In genomic region chr1:235145639-235146038, GRCh38 we compare ENCODE assay signal across 1 cellular context.
TF ChIP-seq lines count a peak whose summit lies in the region.

No MANE protein-coding gene starts in this region.

TF ChIP-seq in GM12878, 131 proteins besides CTCF, POLR2A, EP300 and RAD21 (continued from another document):
- TF ChIP-seq ZNF687 (IDR thresholded peaks at IDR 0.05), result no peak
- TF ChIP-seq, protein P1, sequence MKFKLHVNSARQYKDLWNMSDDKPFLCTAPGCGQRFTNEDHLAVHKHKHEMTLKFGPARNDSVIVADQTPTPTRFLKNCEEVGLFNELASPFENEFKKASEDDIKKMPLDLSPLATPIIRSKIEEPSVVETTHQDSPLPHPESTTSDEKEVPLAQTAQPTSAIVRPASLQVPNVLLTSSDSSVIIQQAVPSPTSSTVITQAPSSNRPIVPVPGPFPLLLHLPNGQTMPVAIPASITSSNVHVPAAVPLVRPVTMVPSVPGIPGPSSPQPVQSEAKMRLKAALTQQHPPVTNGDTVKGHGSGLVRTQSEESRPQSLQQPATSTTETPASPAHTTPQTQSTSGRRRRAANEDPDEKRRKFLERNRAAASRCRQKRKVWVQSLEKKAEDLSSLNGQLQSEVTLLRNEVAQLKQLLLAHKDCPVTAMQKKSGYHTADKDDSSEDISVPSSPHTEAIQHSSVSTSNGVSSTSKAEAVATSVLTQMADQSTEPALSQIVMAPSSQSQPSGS (IDR thresholded peaks at IDR 0.05; ENCODE audit: low read length), result no peak
- no peak for TF ChIP-seq RBBP5 (conservative IDR thresholded peaks at IDR 0.05)
- TF ChIP-seq CHD4 (IDR thresholded peaks at IDR 0.05), result no peak
- no peak for TF ChIP-seq PAX8 (IDR thresholded peaks at IDR 0.05)
- no peak for TF ChIP-seq BHLHE40 (IDR thresholded peaks at IDR 0.05; ENCODE audit: borderline replicate concordance in 1 of 2, low read depth in 2 of 2, low read length in 1 of 2)
- no peak for TF ChIP-seq RFX5 (IDR thresholded peaks at IDR 0.05; ENCODE audit: low read depth, low read length)
- TF ChIP-seq, protein P2, sequence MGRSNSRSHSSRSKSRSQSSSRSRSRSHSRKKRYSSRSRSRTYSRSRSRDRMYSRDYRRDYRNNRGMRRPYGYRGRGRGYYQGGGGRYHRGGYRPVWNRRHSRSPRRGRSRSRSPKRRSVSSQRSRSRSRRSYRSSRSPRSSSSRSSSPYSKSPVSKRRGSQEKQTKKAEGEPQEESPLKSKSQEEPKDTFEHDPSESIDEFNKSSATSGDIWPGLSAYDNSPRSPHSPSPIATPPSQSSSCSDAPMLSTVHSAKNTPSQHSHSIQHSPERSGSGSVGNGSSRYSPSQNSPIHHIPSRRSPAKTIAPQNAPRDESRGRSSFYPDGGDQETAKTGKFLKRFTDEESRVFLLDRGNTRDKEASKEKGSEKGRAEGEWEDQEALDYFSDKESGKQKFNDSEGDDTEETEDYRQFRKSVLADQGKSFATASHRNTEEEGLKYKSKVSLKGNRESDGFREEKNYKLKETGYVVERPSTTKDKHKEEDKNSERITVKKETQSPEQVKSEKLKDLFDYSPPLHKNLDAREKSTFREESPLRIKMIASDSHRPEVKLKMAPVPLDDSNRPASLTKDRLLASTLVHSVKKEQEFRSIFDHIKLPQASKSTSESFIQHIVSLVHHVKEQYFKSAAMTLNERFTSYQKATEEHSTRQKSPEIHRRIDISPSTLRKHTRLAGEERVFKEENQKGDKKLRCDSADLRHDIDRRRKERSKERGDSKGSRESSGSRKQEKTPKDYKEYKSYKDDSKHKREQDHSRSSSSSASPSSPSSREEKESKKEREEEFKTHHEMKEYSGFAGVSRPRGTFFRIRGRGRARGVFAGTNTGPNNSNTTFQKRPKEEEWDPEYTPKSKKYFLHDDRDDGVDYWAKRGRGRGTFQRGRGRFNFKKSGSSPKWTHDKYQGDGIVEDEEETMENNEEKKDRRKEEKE (IDR thresholded peaks at IDR 0.05), result no peak
- no peak for TF ChIP-seq EZH2 (IDR thresholded peaks at IDR 0.05; ENCODE audit: borderline replicate concordance, control insufficient read depth, low read depth, low read length)
- no peak for TF ChIP-seq SKIL (IDR thresholded peaks at IDR 0.05; ENCODE audit: low read depth, poor library complexity, severe bottlenecking)
- TF ChIP-seq, protein P3, sequence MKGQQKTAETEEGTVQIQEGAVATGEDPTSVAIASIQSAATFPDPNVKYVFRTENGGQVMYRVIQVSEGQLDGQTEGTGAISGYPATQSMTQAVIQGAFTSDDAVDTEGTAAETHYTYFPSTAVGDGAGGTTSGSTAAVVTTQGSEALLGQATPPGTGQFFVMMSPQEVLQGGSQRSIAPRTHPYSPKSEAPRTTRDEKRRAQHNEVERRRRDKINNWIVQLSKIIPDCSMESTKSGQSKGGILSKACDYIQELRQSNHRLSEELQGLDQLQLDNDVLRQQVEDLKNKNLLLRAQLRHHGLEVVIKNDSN (IDR thresholded peaks at IDR 0.05; ENCODE audit: borderline replicate concordance, extremely low read length, insufficient read depth, low read depth, low read length), result no peak
- TF ChIP-seq MEF2A (IDR thresholded peaks at IDR 0.05; ENCODE audit: insufficient read depth, low read depth, low read length), result no peak
- TF ChIP-seq ATF7 (IDR thresholded peaks at IDR 0.05; ENCODE audit: low read depth), result no peak
